In the genomic region with DNA sequence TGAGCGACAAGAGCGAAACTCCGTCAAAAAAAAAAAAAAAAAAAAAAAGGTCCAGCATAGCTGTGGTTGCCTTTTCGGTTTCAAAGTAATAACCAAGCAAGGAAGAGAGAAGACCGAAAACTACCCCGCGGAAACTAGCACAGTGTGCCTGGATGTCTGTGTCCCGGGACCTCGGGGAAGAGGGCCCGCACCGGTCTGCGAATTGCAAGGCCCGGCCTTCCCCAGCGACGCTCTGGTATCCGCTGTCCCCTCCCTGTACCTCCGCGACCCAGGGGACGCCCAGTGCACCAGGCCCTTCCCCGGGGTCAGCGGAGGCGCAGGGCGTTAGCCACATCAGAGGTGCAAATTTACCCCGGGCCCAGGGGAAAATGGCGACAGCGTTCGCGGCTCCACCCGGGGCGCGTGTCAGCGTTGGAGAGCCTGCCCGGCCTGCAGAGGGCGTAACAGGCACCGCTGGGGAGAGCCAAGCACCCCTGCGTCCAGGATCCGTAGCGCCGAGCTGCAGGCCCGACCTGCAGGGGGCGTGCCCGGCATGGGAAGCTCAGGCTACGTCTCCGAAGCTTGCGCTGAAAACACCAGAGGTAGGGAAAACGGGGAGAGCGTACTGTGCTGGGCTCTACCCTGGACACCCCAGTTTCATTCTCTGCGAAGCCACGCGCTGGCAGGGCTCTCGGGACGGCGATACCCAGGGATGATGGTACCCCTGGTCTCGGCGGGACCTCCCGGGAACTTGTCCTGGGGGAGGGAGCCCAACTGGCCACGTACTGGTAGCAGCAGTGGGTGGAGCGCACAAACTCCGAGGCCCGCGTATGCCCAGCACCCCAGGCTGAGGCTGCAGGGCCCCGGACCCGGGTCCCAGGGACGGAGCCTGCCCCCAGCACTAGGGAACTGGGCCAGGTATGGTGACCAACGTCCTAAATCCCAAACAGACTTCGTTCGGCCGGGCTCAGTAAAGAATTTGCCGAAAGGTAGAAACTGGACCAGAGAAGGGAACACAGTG, we compare ENCODE assay signal across 1 cellular context.
TF ChIP-seq lines count a peak whose summit lies in the region.

No MANE protein-coding gene starts in this region.

TF ChIP-seq in endothelial cell of umbilical vein, 7 proteins besides CTCF, POLR2A, EP300 and RAD21:
- TF ChIP-seq GATA2 (IDR thresholded peaks at IDR 0.05; ENCODE audit: insufficient read depth, insufficient read length, low read depth, low read length) (no peak), EZH2 (IDR thresholded peaks at IDR 0.05; ENCODE audit: borderline replicate concordance, low read depth, low read length, severe bottlenecking) (peak; percentile 89)
